Comparison of ENCODE assay signal across 1 cellular context in the genomic region with DNA sequence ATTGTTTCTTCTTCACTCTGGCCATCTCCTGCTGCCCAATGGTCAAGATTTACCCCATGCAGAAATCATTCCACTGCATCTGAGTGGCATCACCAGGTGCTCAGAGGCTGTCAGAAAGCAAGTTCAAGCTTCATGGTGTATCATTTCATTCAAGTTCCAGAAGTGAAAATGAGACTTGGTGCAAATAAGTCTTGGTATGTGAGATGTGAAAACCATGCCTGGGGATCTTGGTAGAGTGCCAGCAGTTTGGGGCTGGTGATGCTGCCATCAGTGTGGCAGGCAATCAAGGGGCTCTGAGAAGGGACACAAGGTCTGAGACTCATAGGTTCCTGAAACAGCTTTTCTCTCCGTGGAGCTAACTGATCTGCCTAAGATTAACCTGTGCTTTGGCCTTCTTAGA.
TF ChIP-seq lines count a peak whose summit lies in the region.

No MANE protein-coding gene starts in this region.

TF ChIP-seq in HepG2, 621 proteins besides CTCF, POLR2A, EP300 and RAD21 (continued from another document):
- TF ChIP-seq, protein P1, sequence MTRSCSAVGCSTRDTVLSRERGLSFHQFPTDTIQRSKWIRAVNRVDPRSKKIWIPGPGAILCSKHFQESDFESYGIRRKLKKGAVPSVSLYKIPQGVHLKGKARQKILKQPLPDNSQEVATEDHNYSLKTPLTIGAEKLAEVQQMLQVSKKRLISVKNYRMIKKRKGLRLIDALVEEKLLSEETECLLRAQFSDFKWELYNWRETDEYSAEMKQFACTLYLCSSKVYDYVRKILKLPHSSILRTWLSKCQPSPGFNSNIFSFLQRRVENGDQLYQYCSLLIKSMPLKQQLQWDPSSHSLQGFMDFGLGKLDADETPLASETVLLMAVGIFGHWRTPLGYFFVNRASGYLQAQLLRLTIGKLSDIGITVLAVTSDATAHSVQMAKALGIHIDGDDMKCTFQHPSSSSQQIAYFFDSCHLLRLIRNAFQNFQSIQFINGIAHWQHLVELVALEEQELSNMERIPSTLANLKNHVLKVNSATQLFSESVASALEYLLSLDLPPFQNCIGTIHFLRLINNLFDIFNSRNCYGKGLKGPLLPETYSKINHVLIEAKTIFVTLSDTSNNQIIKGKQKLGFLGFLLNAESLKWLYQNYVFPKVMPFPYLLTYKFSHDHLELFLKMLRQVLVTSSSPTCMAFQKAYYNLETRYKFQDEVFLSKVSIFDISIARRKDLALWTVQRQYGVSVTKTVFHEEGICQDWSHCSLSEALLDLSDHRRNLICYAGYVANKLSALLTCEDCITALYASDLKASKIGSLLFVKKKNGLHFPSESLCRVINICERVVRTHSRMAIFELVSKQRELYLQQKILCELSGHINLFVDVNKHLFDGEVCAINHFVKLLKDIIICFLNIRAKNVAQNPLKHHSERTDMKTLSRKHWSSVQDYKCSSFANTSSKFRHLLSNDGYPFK (CRISPR knock-in tag; IDR thresholded peaks at IDR 0.05; ENCODE audit: borderline replicate concordance), result no peak
- TF ChIP-seq ZNF768 (CRISPR knock-in tag; IDR thresholded peaks at IDR 0.05), result no peak
- TF ChIP-seq, protein P2, sequence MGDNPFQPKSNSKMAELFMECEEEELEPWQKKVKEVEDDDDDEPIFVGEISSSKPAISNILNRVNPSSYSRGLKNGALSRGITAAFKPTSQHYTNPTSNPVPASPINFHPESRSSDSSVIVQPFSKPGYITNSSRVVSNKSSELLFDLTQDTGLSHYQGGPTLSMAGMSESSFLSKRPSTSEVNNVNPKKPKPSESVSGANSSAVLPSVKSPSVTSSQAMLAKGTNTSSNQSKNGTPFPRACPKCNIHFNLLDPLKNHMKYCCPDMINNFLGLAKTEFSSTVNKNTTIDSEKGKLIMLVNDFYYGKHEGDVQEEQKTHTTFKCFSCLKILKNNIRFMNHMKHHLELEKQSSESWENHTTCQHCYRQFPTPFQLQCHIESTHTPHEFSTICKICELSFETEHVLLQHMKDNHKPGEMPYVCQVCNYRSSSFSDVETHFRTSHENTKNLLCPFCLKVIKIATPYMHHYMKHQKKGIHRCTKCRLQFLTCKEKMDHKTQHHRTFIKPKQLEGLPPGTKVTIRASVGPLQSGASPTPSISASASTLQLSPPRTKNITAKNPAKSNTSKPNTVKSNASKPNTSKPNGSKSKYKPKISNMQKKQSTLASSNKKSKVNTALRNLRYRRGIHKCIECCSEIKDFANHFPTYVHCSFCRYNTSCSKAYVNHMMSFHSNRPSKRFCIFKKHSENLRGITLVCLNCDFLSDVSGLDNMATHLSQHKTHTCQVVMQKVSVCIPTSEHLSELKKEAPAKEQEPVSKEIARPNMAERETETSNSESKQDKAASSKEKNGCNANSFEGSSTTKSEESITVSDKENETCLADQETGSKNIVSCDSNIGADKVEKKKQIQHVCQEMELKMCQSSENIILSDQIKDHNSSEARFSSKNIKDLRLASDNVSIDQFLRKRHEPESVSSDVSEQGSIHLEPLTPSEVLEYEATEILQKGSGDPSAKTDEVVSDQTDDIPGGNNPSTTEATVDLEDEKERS (CRISPR knock-in tag; IDR thresholded peaks at IDR 0.05), result no peak
